8 cellular contexts compared by ENCODE assay signal in genomic region chr2:176001903-176002683, GRCh38. TPM values are rescaled to one million over a fixed set of nuclear protein-coding genes. Genes with fewer than 3 reads are reported as not detected.
DNase-seq lines count a peak whose midpoint lies in the region; TF ChIP-seq lines count a peak whose summit lies in the region.

LNPK (minus strand) TSS chr2:176002267; CDS start chr2:175995584, 6,683 bp downstream.

- TF ChIP-seq EP300 in neural cell (conservative IDR thresholded peaks at IDR 0.05; ENCODE audit: poor library complexity, severe bottlenecking) (peak; percentile 49), stomach (IDR thresholded peaks at IDR 0.05) (no peak)

- peaks cover 4% of the 10 kb centered on the region for H3F3A ChIP-seq in neural cell (ENCODE audit: insufficient read depth, low read length, poor library complexity, severe bottlenecking)

- no peaks in the 10 kb centered on the region for H3K9me3 ChIP-seq in neural cell (ENCODE audit: low read length)
- no peaks in the 10 kb centered on the region for H3K9me3 ChIP-seq in stomach

- H3K9me2 ChIP-seq in neural cell (ENCODE audit: insufficient read depth, low read length): no peaks in the 10 kb centered on the region

- WGBS in stomach, 5 donors: 0 to 1% (median 1%) methylated on average over 36 to 57 of the region's 57 CpGs

- peak in 1 of 4 donors; percentile 30 for TF ChIP-seq POLR2A in stomach (IDR thresholded peaks at IDR 0.05)

- intact Hi-C loops in stomach (cut with DNase I; ENCODE audit: low total_unique reads): no loop called here

- H2AFZ ChIP-seq in neural cell (ENCODE audit: low read depth, low read length): peak within 1 kb of the TSS; percentile 81

- peak; percentile 97 for DNase-seq in ELF-1 (ENCODE audit: low read depth, low spot score)
- peak; percentile 92 for DNase-seq in H7
- peak; percentile 88 for DNase-seq in M059J (ENCODE audit: low read depth)
- DNase-seq in SHP77 (lab: John Stamatoyannopoulos, UW): peak; percentile 66 to 72
- peak; percentile 88 for DNase-seq in activated effector memory CD4-positive, alpha-beta T cell treated with Interleukin-2 at 50 U/mL for 16 hours
- peak; percentile 79 for DNase-seq in fibroblast of the aortic adventitia (ENCODE audit: low read depth)
- peak; percentile 94 for DNase-seq in stomach

- no peaks in the 10 kb centered on the region for H3K36me3 ChIP-seq in H7 (replicated peaks; ENCODE audit: control insufficient read depth, insufficient read depth, low read length)
- H3K36me3 ChIP-seq in neural cell (ENCODE audit: insufficient read depth, low read length): no peaks in the 10 kb centered on the region
- no peaks in the 10 kb centered on the region for H3K36me3 ChIP-seq in stomach

- TF ChIP-seq CTCF in fibroblast of the aortic adventitia (IDR thresholded peaks at IDR 0.05; ENCODE audit: insufficient read depth, low read length) (peak; percentile 3), neural cell (IDR thresholded peaks at IDR 0.05; ENCODE audit: poor library complexity, severe bottlenecking) (peak; percentile 38), stomach (IDR thresholded peaks at IDR 0.05) (no peak)

- H3K27ac ChIP-seq in neural cell (ENCODE audit: low read length): peak within 1 kb of the TSS; percentile 75
- peak within 1 kb of the TSS; percentile 80 to 92 (median 88) for H3K27ac ChIP-seq in stomach

- H4K20me1 ChIP-seq in neural cell (ENCODE audit: insufficient read depth): no peaks in the 10 kb centered on the region

- H3K4me3 ChIP-seq in H7 (ENCODE audit: insufficient read depth, low read depth, low read length): peak within 1 kb of the TSS; percentile 82
- H3K4me3 ChIP-seq in fibroblast of the aortic adventitia (ENCODE audit: low read depth, low read length): peak within 1 kb of the TSS; percentile 84
- peak within 1 kb of the TSS; percentile 86 for H3K4me3 ChIP-seq in neural cell (ENCODE audit: low read length)
- H3K4me3 ChIP-seq in stomach: peak within 1 kb of the TSS; percentile 63 to 85 (median 83)

- H3K9ac ChIP-seq in neural cell (ENCODE audit: low read length): peak within 1 kb of the TSS; percentile 68

- peaks cover 10 to 34% (median 21%) of the 10 kb centered on the region in 4 donors for H3K4me1 ChIP-seq in stomach

- TF ChIP-seq RAD21 in neural cell (conservative IDR thresholded peaks at IDR 0.05): peak; percentile 54

- H3K79me2 ChIP-seq in neural cell (replicated peaks; ENCODE audit: insufficient read depth, low read length): peaks cover 32% of the 10 kb centered on the region

- H3K4me2 ChIP-seq in neural cell (ENCODE audit: low read length): peak within 1 kb of the TSS; percentile 96

- H3K27me3 ChIP-seq in H7 (ENCODE audit: control insufficient read depth, insufficient read depth, low read length): peaks cover 10% of the 10 kb centered on the region
- H3K27me3 ChIP-seq in neural cell (ENCODE audit: insufficient read depth, low read depth, low read length): no peaks in the 10 kb centered on the region
- H3K27me3 ChIP-seq in stomach: no peaks in the 10 kb centered on the region

TF ChIP-seq in neural cell, 6 proteins besides CTCF, POLR2A, EP300 and RAD21:
- TF ChIP-seq EZH2 (IDR thresholded peaks at IDR 0.05; ENCODE audit: borderline replicate concordance, insufficient read depth, low read length, poor library complexity, severe bottlenecking): no peak
- TF ChIP-seq REST (IDR thresholded peaks at IDR 0.05; ENCODE audit: borderline replicate concordance): peak; percentile 40
- peak; percentile 63 for TF ChIP-seq SMC3 (conservative IDR thresholded peaks at IDR 0.05; ENCODE audit: poor library complexity)
- peak; percentile 88 for TF ChIP-seq TAF1 (IDR thresholded peaks at IDR 0.05; ENCODE audit: low read depth)
- TF ChIP-seq MXI1 (conservative IDR thresholded peaks at IDR 0.05; ENCODE audit: poor library complexity, severe bottlenecking): peak; percentile 58
- TF ChIP-seq POLR2AphosphoS5 (IDR thresholded peaks at IDR 0.05): peak; percentile 94

RNA-seq across cellular contexts. Expression of gene LNPK, which starts in this region (rescaled TPM):
- 12.4 and 12.6 TPM in 2 replicates for total RNA-seq in H7 (2014; rRNA removed; shearing (Covaris generic))
- 20.8 and 27.7 TPM in 2 replicates for total RNA-seq in M059J (2014; rRNA removed; shearing (Covaris generic))
- total RNA-seq in fibroblast of the aortic adventitia (ENCODE audit: low replicate concordance): 28.9 and 61.4 TPM in 2 replicates
- polyA plus RNA-seq in neural cell: 46.7 and 48.8 TPM in 2 replicates
- polyA minus RNA-seq in neural cell: 84.7 and 100 TPM in 2 replicates
- total RNA-seq in stomach: 10 to 100 TPM in 4 of 5 donors, 1 to 10 TPM in 1; 4.9 to 29.0 (median 13.3) TPM
- 1 to 10 TPM; 1.8 to 2.7 (median 1.8) TPM for polyA plus RNA-seq in stomach

Comparison
In these comparisons a context has a peak if more than half of its experiments do, and no peak if none do; other contexts are left out.
1. Peak in every context shown above with its lines: DNase-seq, H3K4me3 ChIP-seq and H3K27ac ChIP-seq.
2. RNA of gene LNPK (polyA plus RNA-seq): 46.7 to 48.8 TPM in neural cell; 1.8 to 2.7 TPM in stomach; every median in the first group is over 10 times any median in the second.
3. CTCF ChIP-seq: peak in fibroblast of the aortic adventitia (single experiment) and neural cell (single experiment); none in stomach (0 of 7).